In the genomic region with DNA sequence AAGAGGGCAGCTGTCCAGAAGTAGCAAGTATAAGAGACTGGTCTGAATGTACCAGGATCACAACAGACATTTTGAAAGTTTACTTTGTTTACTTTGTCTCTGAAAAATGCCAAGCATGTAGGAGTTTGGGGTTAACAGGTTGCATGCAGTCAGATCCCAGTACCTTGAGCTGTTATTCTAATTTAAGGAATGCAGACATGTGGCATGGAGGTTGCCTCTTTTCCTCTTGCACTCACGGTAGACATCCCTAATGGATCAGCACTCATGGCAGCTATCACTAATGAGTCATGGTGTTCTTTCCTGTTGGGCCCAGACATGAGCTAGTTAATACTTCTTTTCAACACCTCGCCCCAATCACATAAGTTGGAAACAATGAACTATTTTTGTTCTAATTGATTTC, we compare ENCODE assay signal across 16 cellular contexts.
DNase-seq lines count a peak whose midpoint lies in the region; ATAC-seq and TF ChIP-seq lines count a peak whose summit lies in the region.
"Had no signal": no experiment of that assay in that cellular context is flagged by ENCODE, and none has a peak within 500 bp of the region (broad histone marks: within the 10 kb centered on the region; RNA-seq: fewer than 3 reads in every experiment).

No MANE protein-coding gene starts in this region.

- H3F3A ChIP-seq in SK-N-SH (replicated peaks; ENCODE audit: insufficient read depth), result peaks cover 32% of the 10 kb centered on the region

- no peak overlapping the region for H3K4me3 ChIP-seq in SK-N-SH (ENCODE audit: low read depth in 2 of 2, low read length in 1 of 2)
- no peak overlapping the region for H3K4me3 ChIP-seq in H7 (ENCODE audit: insufficient read depth, low read depth, low read length)
- H3K4me3 ChIP-seq: adrenal gland, smooth muscle cell had no signal

- no peaks in the 10 kb centered on the region for H3K9me3 Mint-ChIP-seq in naive thymus-derived CD8-positive, alpha-beta T cell
- H3K9me3 Mint-ChIP-seq: activated CD4-positive, alpha-beta memory T cell treated with anti-CD3 and anti-CD28 coated beads, Interleukin-2, amount 10 ng/mL, durations not matched to agents 7 days and 5 days; stimulated activated naive CD8-positive, alpha-beta T cell treated with anti-CD3 and anti-CD28 coated beads, Interleukin-15, Interleukin-2, amounts not matched to agents 100 ng/mL and 50 ng/mL, for 24 hours had no signal

- no peak for TF ChIP-seq CTCF in SK-N-SH (IDR thresholded peaks at IDR 0.05)

- peaks cover 14 to 46% of the 10 kb centered on the region in 2 experiments for H3K4me1 ChIP-seq in SK-N-SH (ENCODE audit: control insufficient read depth in 1 of 2, insufficient read depth in 2 of 2, low read depth in 1 of 2, low read length in 1 of 2)

- no peak overlapping the region for H3K4me3 Mint-ChIP-seq in naive thymus-derived CD8-positive, alpha-beta T cell
- H3K4me3 Mint-ChIP-seq: activated CD4-positive, alpha-beta memory T cell treated with anti-CD3 and anti-CD28 coated beads, Interleukin-2, amount 10 ng/mL, durations not matched to agents 7 days and 5 days; B cell; stimulated activated naive CD8-positive, alpha-beta T cell treated with anti-CD3 and anti-CD28 coated beads, Interleukin-15, Interleukin-2, amounts not matched to agents 100 ng/mL and 50 ng/mL, for 24 hours had no signal

- H3K36me3 Mint-ChIP-seq in naive thymus-derived CD8-positive, alpha-beta T cell, result no peaks in the 10 kb centered on the region

- TF ChIP-seq EP300 in SK-N-SH (IDR thresholded peaks at IDR 0.05; ENCODE audit: borderline replicate concordance in 1 of 2, low read depth in 1 of 2, low read length in 1 of 2), result no peak

- no peak overlapping the region for H2AFZ ChIP-seq in SK-N-SH (ENCODE audit: low read depth)

- H3K79me2 ChIP-seq in SK-N-SH (ENCODE audit: insufficient read depth), result peaks cover 91% of the 10 kb centered on the region

- H3K27ac ChIP-seq in SK-N-SH (ENCODE audit: low read depth in 2 of 2, low read length in 1 of 2) (no peak overlapping the region), epithelial cell of prostate (peak overlapping the region; percentile 99)
- H3K27ac ChIP-seq: adrenal gland had no signal

- H3K9ac ChIP-seq in SK-N-SH, result no peak overlapping the region

- no peaks in the 10 kb centered on the region for H4K20me1 ChIP-seq in SK-N-SH (ENCODE audit: insufficient read depth)

- H3K9me2 ChIP-seq in SK-N-SH, result no peaks in the 10 kb centered on the region

- no peak for TF ChIP-seq RAD21 in SK-N-SH (IDR thresholded peaks at IDR 0.05; ENCODE audit: low read length)

- H3K27me3 ChIP-seq in SK-N-SH (ENCODE audit: insufficient read depth) (no peaks in the 10 kb centered on the region), H7 (ENCODE audit: control insufficient read depth, insufficient read depth, low read length) (no peaks in the 10 kb centered on the region)
- H3K27me3 ChIP-seq: adrenal gland had no signal

- H3K36me3 ChIP-seq in SK-N-SH (replicated peaks in 1 of 2; ENCODE audit: control insufficient read depth in 1 of 2, insufficient read depth in 2 of 2, low read length in 1 of 2), result peaks cover 0 to 6% of the 10 kb centered on the region in 2 experiments
- no peaks in the 10 kb centered on the region for H3K36me3 ChIP-seq in H7 (replicated peaks; ENCODE audit: control insufficient read depth, insufficient read depth, low read length)
- H3K36me3 ChIP-seq: adrenal gland had no signal

- POLR2A ChIA-PET in SK-N-SH (lab: Yijun Ruan, JAX), result interaction anchor here (0.7 kb wide), 1 partner anchor 192 kb away, joined by 3 read pairs; no protein-coding TSS in a partner anchor
- POLR2A ChIA-PET in naive thymus-derived CD8-positive, alpha-beta T cell (lab: Charles Lee), result no interaction called here

- 47% methylated on average over 2 of the region's 2 CpGs for WGBS in SK-N-SH (ENCODE audit: low lambda C conversion rate)

- no peak for ATAC-seq in GM18519 (IDR thresholded peaks at IDR 0.05; ENCODE audit: low FRiP score, unreplicated experiment)
- no peak for ATAC-seq in naive thymus-derived CD8-positive, alpha-beta T cell

- CTCF ChIA-PET in SK-N-SH (lab: Yijun Ruan, JAX), result interaction anchor here (0.8 to 13.2 kb wide), 4 partner anchors 13 to 215 kb away, joined by 3 to 284 read pairs (median 6); no protein-coding TSS in a partner anchor

- H3K9me3 ChIP-seq in SK-N-SH, result no peaks in the 10 kb centered on the region
- H3K9me3 ChIP-seq: adrenal gland had no signal

- DNase-seq in HCEC 1CT, result peak; percentile 29
- no peak for DNase-seq in SK-N-SH
- DNase-seq in epithelial cell of prostate (ENCODE audit: low read depth, low spot score), result no peak
- peak; percentile 82 for DNase-seq in renal cortical epithelial cell (ENCODE audit: low read depth)
- no peak for DNase-seq in H7
- DNase-seq in naive thymus-derived CD8-positive, alpha-beta T cell, result no peak
- DNase-seq in 8988T, result no peak
- DNase-seq: activated CD4-positive, alpha-beta memory T cell treated with anti-CD3 and anti-CD28 coated beads, Interleukin-2, amount 10 ng/mL, durations not matched to agents 7 days and 5 days; adrenal gland; DMS53; NCI-H2171; NK-92 treated with Interleukin-12 subunit alpha and Interleukin-12 subunit beta, amount 100 ng/mL, for 24 hours had no signal

- H3K4me2 ChIP-seq in SK-N-SH, result no peak overlapping the region
- H3K4me2 ChIP-seq: smooth muscle cell had no signal

- H3K4me1 Mint-ChIP-seq in naive thymus-derived CD8-positive, alpha-beta T cell, result peaks cover 0 to 8% (median 5%) of the 10 kb centered on the region in 4 donors

- no peak overlapping the region for H3K27ac Mint-ChIP-seq in naive thymus-derived CD8-positive, alpha-beta T cell
- H3K27ac Mint-ChIP-seq: activated CD4-positive, alpha-beta memory T cell treated with anti-CD3 and anti-CD28 coated beads, Interleukin-2, amount 10 ng/mL, durations not matched to agents 7 days and 5 days; B cell; stimulated activated naive CD8-positive, alpha-beta T cell treated with anti-CD3 and anti-CD28 coated beads, Interleukin-15, Interleukin-2, amounts not matched to agents 100 ng/mL and 50 ng/mL, for 24 hours had no signal

- H3K27me3 Mint-ChIP-seq in naive thymus-derived CD8-positive, alpha-beta T cell, result peaks cover 3 to 24% (median 8%) of the 10 kb centered on the region in 5 donors

TF ChIP-seq in SK-N-SH, 30 proteins besides CTCF, POLR2A, EP300 and RAD21:
- TF ChIP-seq, protein P1, sequence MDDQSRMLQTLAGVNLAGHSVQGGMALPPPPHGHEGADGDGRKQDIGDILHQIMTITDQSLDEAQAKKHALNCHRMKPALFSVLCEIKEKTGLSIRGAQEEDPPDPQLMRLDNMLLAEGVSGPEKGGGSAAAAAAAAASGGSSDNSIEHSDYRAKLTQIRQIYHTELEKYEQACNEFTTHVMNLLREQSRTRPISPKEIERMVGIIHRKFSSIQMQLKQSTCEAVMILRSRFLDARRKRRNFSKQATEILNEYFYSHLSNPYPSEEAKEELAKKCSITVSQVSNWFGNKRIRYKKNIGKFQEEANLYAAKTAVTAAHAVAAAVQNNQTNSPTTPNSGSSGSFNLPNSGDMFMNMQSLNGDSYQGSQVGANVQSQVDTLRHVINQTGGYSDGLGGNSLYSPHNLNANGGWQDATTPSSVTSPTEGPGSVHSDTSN (IDR thresholded peaks at IDR 0.05), result peak; percentile 41
- TF ChIP-seq TCF12 (IDR thresholded peaks at IDR 0.05) (peak; percentile 26; the same call in 1 of the 2 replicates), MEF2A (IDR thresholded peaks at IDR 0.05; ENCODE audit: borderline replicate concordance, low read depth) (no peak), FOSL2 (IDR thresholded peaks at IDR 0.05; ENCODE audit: borderline replicate concordance, low read depth) (peak; percentile 32; the same call in 1 of the 2 replicates)
TF ChIP-seq in SK-N-SH: peak in this region for 3.

Comparison
In these comparisons a context has a peak if more than half of its experiments do, and no peak if none do; other contexts are left out.
1. DNase-seq: peak in HCEC 1CT (single experiment) and renal cortical epithelial cell (single experiment); none in SK-N-SH (single experiment), epithelial cell of prostate (single experiment), H7 (single experiment), naive thymus-derived CD8-positive, alpha-beta T cell (0 of 10) and 8988T (single experiment).